Comparison of ENCODE assay signal across 7 cellular contexts in genomic region chr2:149783284-149783683, GRCh38.
"Had no signal": no experiment of that assay in that cellular context is flagged by ENCODE, and none has a peak within 500 bp of the region (broad histone marks: within the 10 kb centered on the region; RNA-seq: fewer than 3 reads in every experiment).

No MANE protein-coding gene starts in this region.

- H3K27ac Mint-ChIP-seq: GM23338, H9, IgD-negative memory B cell had no signal

- H3K4me3 ChIP-seq: GM23338 had no signal

- FAIRE-seq: H1, H54 had no signal

- DNase-seq: H9, KG1 had no signal

- H3K27ac ChIP-seq: HL-60 had no signal

- H3K4me3 Mint-ChIP-seq: GM23338, H9, IgD-negative memory B cell had no signal

- H3K27me3 Mint-ChIP-seq: IgD-negative memory B cell had no signal

- H3K4me2 ChIP-seq: GM23338 had no signal

- ATAC-seq: GM23338 had no signal

- H2AFZ ChIP-seq: GM23338 had no signal

- H3K36me3 Mint-ChIP-seq: IgD-negative memory B cell had no signal

- H3K4me1 Mint-ChIP-seq: GM23338, H9, IgD-negative memory B cell had no signal
